ENCODE assay signal across 8 cellular contexts in genomic region chr12:113075137-113075683, GRCh38.
A peak's percentile ranks its signal among the peaks of the same experiment; 100 is the strongest.
DNase-seq lines count a peak whose midpoint lies in the region; ATAC-seq lines count a peak whose summit lies in the region.

No MANE protein-coding gene starts in this region.

- H3K4me1 Mint-ChIP-seq in activated naive CD4-positive, alpha-beta T cell treated with anti-CD3 and anti-CD28 coated beads, Interleukin-2, amount 50 U/mL, for 24 hours, result peaks cover 70% of the 10 kb centered on the region
- H3K4me1 Mint-ChIP-seq in stimulated activated naive B cell treated with anti-CD40 and anti-IgM and Interleukin-4, amounts not matched to agents 10 μg/mL and 1 μg/mL and 100 μg/mL, for 72 hours, result peaks cover 71 to 93% of the 10 kb centered on the region in 2 donors

- no peaks in the 10 kb centered on the region for H3K27me3 Mint-ChIP-seq in activated naive CD4-positive, alpha-beta T cell treated with anti-CD3 and anti-CD28 coated beads, Interleukin-2, amount 50 U/mL, for 24 hours
- H3K27me3 Mint-ChIP-seq in stimulated activated naive B cell treated with anti-CD40 and anti-IgM and Interleukin-4, amounts not matched to agents 10 μg/mL and 1 μg/mL and 100 μg/mL, for 72 hours, result no peaks in the 10 kb centered on the region

- DNase-seq in activated naive CD4-positive, alpha-beta T cell treated with Interleukin-2 at 50 U/mL for 16 hours, result no peak
- peak; percentile 87 for DNase-seq in stimulated activated naive B cell treated with anti-CD40 and anti-IgM and Interleukin-4, amounts not matched to agents 10 μg/mL and 1 μg/mL and 100 μg/mL, for 72 hours
- no peak for DNase-seq in NCI-H2029 treated with DMSO at 0.1 percent for 48 hours (lab: John Stamatoyannopoulos, UW)
- no peak for DNase-seq in RKO (ENCODE audit: low spot score)
- DNase-seq in activated CD4-positive, alpha-beta T cell treated with anti-CD3 and anti-CD28 coated beads for 1 hour, result no peak

- no peak overlapping the region for H3K4me3 Mint-ChIP-seq in activated naive CD4-positive, alpha-beta T cell treated with anti-CD3 and anti-CD28 coated beads, Interleukin-2, amount 50 U/mL, for 24 hours
- peak overlapping the region; percentile 66 to 75 for H3K4me3 Mint-ChIP-seq in stimulated activated naive B cell treated with anti-CD40 and anti-IgM and Interleukin-4, amounts not matched to agents 10 μg/mL and 1 μg/mL and 100 μg/mL, for 72 hours

- H3K27ac Mint-ChIP-seq in activated naive CD4-positive, alpha-beta T cell treated with anti-CD3 and anti-CD28 coated beads, Interleukin-2, amount 50 U/mL, for 24 hours, result peak overlapping the region; percentile 79
- H3K27ac Mint-ChIP-seq in stimulated activated naive B cell treated with anti-CD40 and anti-IgM and Interleukin-4, amounts not matched to agents 10 μg/mL and 1 μg/mL and 100 μg/mL, for 72 hours, result peak overlapping the region; percentile 92

- peaks cover 6% of the 10 kb centered on the region for H3K36me3 Mint-ChIP-seq in activated naive CD4-positive, alpha-beta T cell treated with anti-CD3 and anti-CD28 coated beads, Interleukin-2, amount 50 U/mL, for 24 hours
- H3K36me3 Mint-ChIP-seq in stimulated activated naive B cell treated with anti-CD40 and anti-IgM and Interleukin-4, amounts not matched to agents 10 μg/mL and 1 μg/mL and 100 μg/mL, for 72 hours, result peaks cover 63 to 72% of the 10 kb centered on the region in 2 donors

- peak; percentile 94 for ATAC-seq in GM21723 (IDR thresholded peaks at IDR 0.05; ENCODE audit: unreplicated experiment)
- peak; percentile 78 for ATAC-seq in HG03469 (IDR thresholded peaks at IDR 0.05; ENCODE audit: unreplicated experiment)
- ATAC-seq in stimulated activated naive B cell treated with anti-CD40 and anti-IgM and Interleukin-4, amounts not matched to agents 10 μg/mL and 1 μg/mL and 100 μg/mL, for 72 hours (replicated peaks), result peak; percentile 92 to 93

- H3K9me3 Mint-ChIP-seq in activated naive CD4-positive, alpha-beta T cell treated with anti-CD3 and anti-CD28 coated beads, Interleukin-2, amount 50 U/mL, for 24 hours, result no peaks in the 10 kb centered on the region
- H3K9me3 Mint-ChIP-seq in stimulated activated naive B cell treated with anti-CD40 and anti-IgM and Interleukin-4, amounts not matched to agents 10 μg/mL and 1 μg/mL and 100 μg/mL, for 72 hours, result no peaks in the 10 kb centered on the region
